ENCODE assay signal across 9 cellular contexts in the genomic region with DNA sequence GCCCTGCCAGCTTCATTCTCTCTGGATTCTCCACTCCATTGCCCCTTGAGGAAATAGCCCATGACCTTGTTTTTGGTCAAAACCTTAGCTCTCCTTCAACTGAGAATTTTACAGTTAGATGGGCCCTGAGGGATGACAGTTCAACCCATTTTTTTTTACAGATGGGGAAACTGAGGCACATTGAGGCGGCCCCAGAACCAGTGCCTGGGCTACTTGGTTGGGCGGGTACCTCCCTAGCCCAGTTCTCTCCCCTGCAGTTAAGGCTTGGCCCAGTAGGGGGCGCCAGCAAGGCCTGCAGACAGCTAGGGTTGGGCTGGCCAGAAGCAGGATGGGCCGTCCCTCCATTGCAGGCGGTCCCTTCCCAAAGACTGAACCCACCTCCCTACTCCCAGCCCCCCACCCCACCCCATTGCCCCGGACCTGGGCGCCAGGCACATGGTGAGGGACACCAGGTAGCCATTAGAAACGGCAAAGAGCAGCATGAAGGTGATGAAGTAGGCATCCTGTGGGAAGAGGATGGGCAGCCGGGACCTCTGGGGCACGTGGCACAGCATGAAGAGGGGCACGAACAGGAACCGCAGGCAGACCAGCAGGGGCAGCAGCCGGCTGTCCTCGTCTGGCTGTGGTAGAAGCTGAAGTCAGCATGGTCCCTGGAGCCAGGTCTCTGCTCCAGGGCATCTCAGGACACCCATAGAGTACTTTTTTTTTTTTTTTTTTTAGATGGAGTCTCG. TPM values are rescaled to one million over a fixed set of nuclear protein-coding genes. Genes with fewer than 3 reads are reported as not detected.
DNase-seq lines count a peak whose midpoint lies in the region; ATAC-seq and TF ChIP-seq lines count a peak whose summit lies in the region.
"Had no signal": no experiment of that assay in that cellular context is flagged by ENCODE, and none has a peak within 500 bp of the region (broad histone marks: within the 10 kb centered on the region; RNA-seq: fewer than 3 reads in every experiment).

No MANE protein-coding gene starts in this region.

- intact Hi-C loops in activated CD8-positive, alpha-beta T cell treated with anti-CD3 and anti-CD28 coated beads for 36 hours (cut with micrococcal nuclease) = no loop called here
- intact Hi-C loops in posterior vena cava (cut with DNase I) = loop anchor here in 1 of 2 donors (1.0 kb wide), 1 partner anchor 49 kb away; no protein-coding TSS in a partner anchor

- CTCF ChIA-PET in activated CD8-positive, alpha-beta T cell treated with anti-CD3 and anti-CD28 coated beads for 36 hours (lab: Charles Lee) = interaction anchor here (0.5 to 6.9 kb wide), 25 partner anchors 8 to 494 kb away, joined by 3 to 51 read pairs (median 4); a partner anchor contains a TSS

- H3K27ac Mint-ChIP-seq in activated CD8-positive, alpha-beta T cell treated with anti-CD3 and anti-CD28 coated beads for 36 hours = no peak overlapping the region
- H3K27ac Mint-ChIP-seq: T-helper 1 cell treated with Interleukin-12 subunit alpha and Interleukin-12 subunit beta and Interleukin-4 antibody, amounts not matched to agents 30 μg/mL and 1 μg/mL, for 36 hours had no signal

- DNase-seq in EL (peak; percentile 31), LNCaP clone FGC (ENCODE audit: low read depth) (no peak), epidermal melanocyte (ENCODE audit: insufficient read length, low spot score) (peak; percentile 13), posterior vena cava (ENCODE audit: low spot score) (peak; percentile 81), NCI-H226 (no peak)
- DNase-seq in activated CD8-positive, alpha-beta T cell treated with anti-CD3 and anti-CD28 coated beads for 36 hours = peak; percentile 88

- no peak overlapping the region for H3K4me3 ChIP-seq in LNCaP clone FGC (ENCODE audit: low read depth, low read length)

- H3K4me1 Mint-ChIP-seq in activated CD8-positive, alpha-beta T cell treated with anti-CD3 and anti-CD28 coated beads for 36 hours (ENCODE audit: low read depth) = peaks cover 4% of the 10 kb centered on the region

- no peak overlapping the region for H3K4me3 Mint-ChIP-seq in activated CD8-positive, alpha-beta T cell treated with anti-CD3 and anti-CD28 coated beads for 36 hours
- H3K4me3 Mint-ChIP-seq: T-helper 1 cell treated with Interleukin-12 subunit alpha and Interleukin-12 subunit beta and Interleukin-4 antibody, amounts not matched to agents 30 μg/mL and 1 μg/mL, for 36 hours had no signal

- TF ChIP-seq CTCF in LNCaP clone FGC (IDR thresholded peaks at IDR 0.05; ENCODE audit: control insufficient read depth, extremely low read depth, insufficient read depth) = peak; percentile 78
- peak; percentile 93 for TF ChIP-seq CTCF in activated CD8-positive, alpha-beta T cell treated with anti-CD3 and anti-CD28 coated beads for 36 hours (IDR thresholded peaks at IDR 0.05)

- POLR2A ChIA-PET in activated CD8-positive, alpha-beta T cell treated with anti-CD3 and anti-CD28 coated beads for 36 hours (lab: Charles Lee) = interaction anchor here (1.5 to 2.0 kb wide), 2 partner anchors 14 to 19 kb away, joined by 3 to 9 read pairs; a partner anchor contains a TSS

- H3K9me3 Mint-ChIP-seq in activated CD8-positive, alpha-beta T cell treated with anti-CD3 and anti-CD28 coated beads for 36 hours = no peaks in the 10 kb centered on the region
- H3K9me3 Mint-ChIP-seq: T-helper 1 cell treated with Interleukin-12 subunit alpha and Interleukin-12 subunit beta and Interleukin-4 antibody, amounts not matched to agents 30 μg/mL and 1 μg/mL, for 36 hours had no signal

- peak; percentile 92 for ATAC-seq in activated CD8-positive, alpha-beta T cell treated with anti-CD3 and anti-CD28 coated beads for 36 hours
- no peak for ATAC-seq in HG03469 (IDR thresholded peaks at IDR 0.05; ENCODE audit: unreplicated experiment)
- no peak for ATAC-seq in GM21360 (IDR thresholded peaks at IDR 0.05; ENCODE audit: unreplicated experiment)

- no peaks in the 10 kb centered on the region for H3K27me3 Mint-ChIP-seq in activated CD8-positive, alpha-beta T cell treated with anti-CD3 and anti-CD28 coated beads for 36 hours

- H3K36me3 Mint-ChIP-seq in activated CD8-positive, alpha-beta T cell treated with anti-CD3 and anti-CD28 coated beads for 36 hours (ENCODE audit: low read depth) = peaks cover 12% of the 10 kb centered on the region

RNA-seq across cellular contexts. Expression of a gene that starts 7.6 kb away (rescaled TPM):
- 10 to 100 TPM; 11.8 to 12.2 TPM for total RNA-seq in activated CD8-positive, alpha-beta T cell treated with anti-CD3 and anti-CD28 coated beads for 36 hours
- 1 to 10 TPM; 1.7 to 2.0 TPM for total RNA-seq in posterior vena cava

RNA-seq across cellular contexts. Expression of a gene that starts 16.5 kb away (rescaled TPM):
- total RNA-seq in activated CD8-positive, alpha-beta T cell treated with anti-CD3 and anti-CD28 coated beads for 36 hours = 1 to 10 TPM; 9.4 to 9.5 TPM
- total RNA-seq in posterior vena cava = 10 to 100 TPM; 16.5 to 20.0 TPM

RNA-seq across cellular contexts. Expression of a gene that starts 19.1 kb away (rescaled TPM):
- total RNA-seq in activated CD8-positive, alpha-beta T cell treated with anti-CD3 and anti-CD28 coated beads for 36 hours = 10 to 100 TPM; 35.7 to 35.9 TPM
- 10 to 100 TPM; 20.4 to 22.0 TPM for total RNA-seq in posterior vena cava

RNA-seq across cellular contexts. Expression of a gene that starts 27.7 kb away (rescaled TPM):
- total RNA-seq in activated CD8-positive, alpha-beta T cell treated with anti-CD3 and anti-CD28 coated beads for 36 hours = 1 to 10 TPM; 1.1 to 1.6 TPM
- total RNA-seq in posterior vena cava = 1 to 10 TPM; 5.4 to 7.4 TPM

RNA-seq across cellular contexts. Expression of a gene that starts 47.1 kb away (rescaled TPM):
- 10 to 100 TPM; 16.3 to 16.8 TPM for total RNA-seq in activated CD8-positive, alpha-beta T cell treated with anti-CD3 and anti-CD28 coated beads for 36 hours
- 100 to 1,000 TPM in 1 of 2 donors, 10 to 100 TPM in 1; 67.5 to 248 TPM for total RNA-seq in posterior vena cava

Comparison
In these comparisons a context has a peak if more than half of its experiments do, and no peak if none do; other contexts are left out.
1. DNase-seq: peak in EL (single experiment), activated CD8-positive, alpha-beta T cell treated with anti-CD3 and anti-CD28 coated beads for 36 hours (single experiment), epidermal melanocyte (single experiment) and posterior vena cava (single experiment); none in LNCaP clone FGC (single experiment) and NCI-H226 (single experiment).
2. RNA of a gene that starts 7.6 kb away (total RNA-seq): 11.8 to 12.2 TPM in activated CD8-positive, alpha-beta T cell treated with anti-CD3 and anti-CD28 coated beads for 36 hours; 1.7 to 2.0 TPM in posterior vena cava; every median in the first group is over 4 times any median in the second.